In the genomic region with DNA sequence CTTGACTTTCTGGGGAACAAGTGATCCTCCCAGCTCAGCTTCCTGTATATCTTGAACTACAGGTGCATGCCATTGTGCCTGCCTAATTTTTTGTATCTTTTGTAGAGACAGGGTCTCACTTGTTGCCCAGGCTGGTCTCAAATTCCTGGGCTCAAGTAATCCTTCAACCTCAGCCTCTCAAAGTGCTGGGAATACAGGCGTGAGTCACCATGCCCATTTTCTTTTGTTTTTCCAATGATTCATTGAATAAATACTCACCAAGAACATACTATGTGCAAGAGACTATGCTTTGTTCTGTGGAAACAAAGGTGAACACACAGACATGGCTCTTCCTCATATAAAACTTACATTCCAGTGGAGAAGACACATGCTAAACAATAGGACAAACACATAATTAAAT, we compare ENCODE assay signal across 19 cellular contexts.
DNase-seq lines count a peak whose midpoint lies in the region; ATAC-seq and TF ChIP-seq lines count a peak whose summit lies in the region.
"Had no signal": no experiment of that assay in that cellular context is flagged by ENCODE, and none has a peak within 500 bp of the region (broad histone marks: within the 10 kb centered on the region; RNA-seq: fewer than 3 reads in every experiment).

No MANE protein-coding gene starts in this region.

- H2BK15ac ChIP-seq in H9 (ENCODE audit: low read depth, low read length), result no peak overlapping the region

- H3K18ac ChIP-seq in H9 (ENCODE audit: insufficient read length, low read depth, low read length) (no peak overlapping the region), trophoblast cell (ENCODE audit: low read length) (no peak overlapping the region)

- H3K23me2 ChIP-seq in H9 (ENCODE audit: insufficient read length, low read depth, low read length, poor library complexity, severe bottlenecking), result peaks cover 2% of the 10 kb centered on the region

- H2BK20ac ChIP-seq in H9 (ENCODE audit: low read depth, low read length, poor library complexity, severe bottlenecking), result no peak overlapping the region

- no peak overlapping the region for H2BK120ac ChIP-seq in H9 (ENCODE audit: low read depth, low read length, poor library complexity, severe bottlenecking)
- no peak overlapping the region for H2BK120ac ChIP-seq in trophoblast cell (ENCODE audit: insufficient read depth, low read length, poor library complexity)

- no peaks in the 10 kb centered on the region for H3K27me3 Mint-ChIP-seq in H9 (ENCODE audit: low read depth)

- H3K79me2 ChIP-seq in H9 (ENCODE audit: insufficient read depth, low read length) (no peaks in the 10 kb centered on the region), trophoblast cell (ENCODE audit: control insufficient read depth, insufficient read depth, low read length, poor library complexity) (no peaks in the 10 kb centered on the region)

- H4K12ac ChIP-seq in trophoblast cell (ENCODE audit: low read depth, low read length), result no peak overlapping the region

- H2BK12ac ChIP-seq in H9 (ENCODE audit: insufficient read length, low read depth, low read length) (no peak overlapping the region), trophoblast cell (ENCODE audit: low read length) (no peak overlapping the region)

- H4K5ac ChIP-seq in H9 (ENCODE audit: insufficient read length, low read depth, low read length), result no peak overlapping the region

- H3K27me3 ChIP-seq in H9 (ENCODE audit: insufficient read depth, low read length) (no peaks in the 10 kb centered on the region), trophoblast cell (ENCODE audit: insufficient read depth, low read length) (no peaks in the 10 kb centered on the region), lower lobe of right lung (ENCODE audit: low read depth) (no peaks in the 10 kb centered on the region)
- H3K27me3 ChIP-seq: BLaER1 treated with 17β-estradiol and CSF1 and Interleukin-3, amounts not matched to agents 10 nM and 100 nM; Peyer's patch had no signal

- peak overlapping the region in 2 of 3 experiments; percentile 10 to 92; a peak in 1 of 7 replicates for H3K27ac Mint-ChIP-seq in H9
- H3K27ac Mint-ChIP-seq: T-helper 1 cell treated with Interleukin-12 subunit alpha and Interleukin-12 subunit beta and Interleukin-4 antibody, amounts not matched to agents 30 μg/mL and 1 μg/mL, for 36 hours had no signal

- no peak overlapping the region for H3K4me2 ChIP-seq in H9 (ENCODE audit: insufficient read depth, insufficient read length, low read length)
- no peak overlapping the region for H3K4me2 ChIP-seq in trophoblast cell (ENCODE audit: low read length)
- H3K4me2 ChIP-seq: BLaER1 treated with 17β-estradiol and CSF1 and Interleukin-3, amounts not matched to agents 10 nM and 100 nM; KMS-11 had no signal

- no peaks in the 10 kb centered on the region for H3K9me3 ChIP-seq in H9 (ENCODE audit: control insufficient read depth, low read depth, low read length)
- H3K9me3 ChIP-seq in trophoblast cell (ENCODE audit: insufficient read depth, low read depth, low read length), result no peaks in the 10 kb centered on the region
- H3K9me3 ChIP-seq in lower lobe of right lung, result peaks cover 5% of the 10 kb centered on the region
- H3K9me3 ChIP-seq: Peyer's patch had no signal

- no peak overlapping the region for H4K91ac ChIP-seq in H9 (ENCODE audit: insufficient read length, low read depth, low read length)
- no peak overlapping the region for H4K91ac ChIP-seq in trophoblast cell (ENCODE audit: low read depth, low read length)

- H3K27ac ChIP-seq in H9 (ENCODE audit: insufficient read length, low read depth, low read length) (no peak overlapping the region), epithelial cell of prostate (peak overlapping the region; percentile 54), trophoblast cell (ENCODE audit: low read depth, low read length) (no peak overlapping the region), lower lobe of right lung (no peak overlapping the region)
- H3K27ac ChIP-seq: BLaER1 treated with 17β-estradiol and CSF1 and Interleukin-3, amounts not matched to agents 10 nM and 100 nM; KMS-11; Peyer's patch had no signal

- no peak overlapping the region for H3T11ph ChIP-seq in H9 (ENCODE audit: low read length)

- no peaks in the 10 kb centered on the region for H3K36me3 Mint-ChIP-seq in H9 (ENCODE audit: insufficient read depth in 1 of 3, low read depth in 3 of 3)

- H2AFZ ChIP-seq in H9 (ENCODE audit: low read length) (no peak overlapping the region), trophoblast cell (ENCODE audit: insufficient read depth, low read length, poor library complexity) (no peak overlapping the region)

- no peaks in the 10 kb centered on the region for H3K36me3 ChIP-seq in trophoblast cell (ENCODE audit: control insufficient read depth in 1 of 2, insufficient read depth in 2 of 2, low read length in 2 of 2)
- no peaks in the 10 kb centered on the region for H3K36me3 ChIP-seq in lower lobe of right lung
- H3K36me3 ChIP-seq: BLaER1 treated with 17β-estradiol and CSF1 and Interleukin-3, amounts not matched to agents 10 nM and 100 nM; Peyer's patch had no signal

- peaks cover 17 to 22% of the 10 kb centered on the region in 2 experiments for H3K4me1 Mint-ChIP-seq in H9

- TF ChIP-seq CTCF in H9 (conservative IDR thresholded peaks at IDR 0.05) (no peak), lower lobe of right lung (IDR thresholded peaks at IDR 0.05) (no peak)

- H3K56ac ChIP-seq in H9 (ENCODE audit: insufficient read length, low read depth, low read length), result no peak overlapping the region

- H4K8ac ChIP-seq in H9 (replicated peaks; ENCODE audit: insufficient read length, low read depth, low read length) (no peak overlapping the region), trophoblast cell (ENCODE audit: low read depth, low read length) (no peak overlapping the region)

- H3K4ac ChIP-seq in H9 (ENCODE audit: low read depth, low read length), result no peak overlapping the region
- no peak overlapping the region for H3K4ac ChIP-seq in trophoblast cell (ENCODE audit: low read depth, low read length)

- H2AK5ac ChIP-seq in H9 (ENCODE audit: insufficient read length, low read length) (no peak overlapping the region), trophoblast cell (ENCODE audit: low read length) (no peak overlapping the region)

- DNase-seq in H9 (no peak), RKO (ENCODE audit: low spot score) (peak; percentile 15), epithelial cell of prostate (ENCODE audit: low read depth, low spot score) (peak; percentile 62), trophoblast cell (peak; percentile 29 to 63), NK-92 (lab: John Stamatoyannopoulos, UW; ENCODE audit: unreplicated experiment) (no peak), NCI-H2107 treated with DMSO at 0.1 percent for 48 hours (lab: John Stamatoyannopoulos, UW; ENCODE audit: unreplicated experiment) (no peak), lower lobe of right lung (no peak), NCI-H345 (lab: John Stamatoyannopoulos, UW) (no peak)
- DNase-seq: activated CD4-positive, CD25-positive, alpha-beta regulatory T cell treated with anti-CD3 and anti-CD28 coated beads, Interleukin-2, amount 50 U/mL, for 72 hours; caudate nucleus; DND-41; NCI-H1436; NCI-H524; Peyer's patch had no signal

- no peaks in the 10 kb centered on the region for H4K20me1 ChIP-seq in H9 (ENCODE audit: control insufficient read depth, insufficient read depth, insufficient read length)
- H4K20me1 ChIP-seq: BLaER1 treated with 17β-estradiol and CSF1 and Interleukin-3, amounts not matched to agents 10 nM and 100 nM had no signal

- intact Hi-C loops in lower lobe of right lung (cut with DNase I), result no loop called here

- H3K23ac ChIP-seq in H9 (ENCODE audit: insufficient read length, low read depth, low read length) (no peak overlapping the region), trophoblast cell (ENCODE audit: low read length) (no peak overlapping the region)

- H3K79me1 ChIP-seq in H9 (ENCODE audit: insufficient read depth, low read depth, low read length, poor library complexity, severe bottlenecking) (no peaks in the 10 kb centered on the region), trophoblast cell (ENCODE audit: low read length) (no peaks in the 10 kb centered on the region)

- H3K4me3 ChIP-seq in trophoblast cell (ENCODE audit: low read depth, low read length) (no peak overlapping the region), lower lobe of right lung (no peak overlapping the region)
- H3K4me3 ChIP-seq: BLaER1 treated with 17β-estradiol and CSF1 and Interleukin-3, amounts not matched to agents 10 nM and 100 nM; Peyer's patch had no signal

- no peaks in the 10 kb centered on the region for H3K9me3 Mint-ChIP-seq in H9
- H3K9me3 Mint-ChIP-seq: T-helper 1 cell treated with Interleukin-12 subunit alpha and Interleukin-12 subunit beta and Interleukin-4 antibody, amounts not matched to agents 30 μg/mL and 1 μg/mL, for 36 hours had no signal

- peaks cover 7% of the 10 kb centered on the region for H3K4me1 ChIP-seq in H9 (ENCODE audit: insufficient read depth, low read length)
- no peaks in the 10 kb centered on the region for H3K4me1 ChIP-seq in trophoblast cell (ENCODE audit: control insufficient read depth in 1 of 2, insufficient read depth in 2 of 2, low read length in 2 of 2)
- H3K4me1 ChIP-seq in lower lobe of right lung, result no peaks in the 10 kb centered on the region
- H3K4me1 ChIP-seq: BLaER1 treated with 17β-estradiol and CSF1 and Interleukin-3, amounts not matched to agents 10 nM and 100 nM; Peyer's patch had no signal

- H3K9ac ChIP-seq in H9 (ENCODE audit: extremely low read depth, insufficient read length, low read length) (no peak overlapping the region), trophoblast cell (ENCODE audit: low read length) (no peak overlapping the region)
- H3K9ac ChIP-seq: BLaER1 treated with 17β-estradiol and CSF1 and Interleukin-3, amounts not matched to agents 10 nM and 100 nM; KMS-11 had no signal

- no peak overlapping the region for H3K14ac ChIP-seq in H9 (ENCODE audit: insufficient read depth, low read length)
- H3K14ac ChIP-seq in trophoblast cell (ENCODE audit: low read length), result no peak overlapping the region

- H3K4me3 Mint-ChIP-seq in H9, result no peak overlapping the region
- H3K4me3 Mint-ChIP-seq: T-helper 1 cell treated with Interleukin-12 subunit alpha and Interleukin-12 subunit beta and Interleukin-4 antibody, amounts not matched to agents 30 μg/mL and 1 μg/mL, for 36 hours had no signal

- no CpG with 5 or more reads among the region's 1 CpG for WGBS in H9 (ENCODE audit: extremely low coverage, insufficient read length, low lambda C conversion rate)
- no CpG with 5 or more reads among the region's 1 CpG for WGBS in trophoblast cell (ENCODE audit: extremely low coverage, insufficient coverage, insufficient read length)

- no peak for ATAC-seq in lower lobe of right lung
- ATAC-seq: HCT116, left lobe of liver had no signal

- H2BK5ac ChIP-seq in H9 (ENCODE audit: insufficient read length, low read length), result no peak overlapping the region
- H2BK5ac ChIP-seq in trophoblast cell (ENCODE audit: low read depth, low read length, poor library complexity), result no peak overlapping the region

Comparison
In these comparisons a context has a peak if more than half of its experiments do, and no peak if none do; other contexts are left out.
1. DNase-seq: peak in RKO (single experiment), epithelial cell of prostate (single experiment) and trophoblast cell (2 of 2); none in H9 (single experiment), NK-92 (single experiment), NCI-H2107 treated with DMSO at 0.1 percent for 48 hours (single experiment), lower lobe of right lung (single experiment) and NCI-H345 (single experiment).